18 cellular contexts compared by ENCODE assay signal in the genomic region with DNA sequence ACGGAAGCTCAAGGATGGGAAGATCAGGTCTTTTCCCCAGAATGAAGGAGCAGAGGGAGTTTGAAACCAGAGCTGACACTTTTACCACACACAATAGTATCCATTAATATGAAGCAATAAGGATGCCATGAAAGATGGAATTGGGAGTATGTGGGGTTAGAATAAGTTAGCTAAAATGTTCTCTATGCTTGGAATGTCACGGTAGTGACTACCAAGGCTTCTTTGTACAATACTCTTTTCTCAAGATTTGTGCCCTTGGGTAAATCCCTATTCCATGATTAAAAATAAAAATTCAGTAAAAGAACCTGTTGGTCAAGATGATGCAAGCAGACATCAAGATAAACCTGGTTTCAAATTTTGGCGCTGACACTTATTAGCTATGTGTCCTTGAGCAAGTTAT.
"Had no signal": no experiment of that assay in that cellular context is flagged by ENCODE, and none has a peak within 500 bp of the region (broad histone marks: within the 10 kb centered on the region; RNA-seq: fewer than 3 reads in every experiment).

No MANE protein-coding gene starts in this region.

- H3K4me1 ChIP-seq: heart left ventricle, testis, transverse colon had no signal

- H3K27ac ChIP-seq: foreskin keratinocyte, heart left ventricle, neutrophil, testis had no signal

- ATAC-seq: esophagus mucosa; foreskin keratinocyte; heart left ventricle; left lobe of liver; mucosa of descending colon; naive thymus-derived CD8-positive, alpha-beta T cell; right cardiac atrium; stimulated activated effector memory CD8-positive, alpha-beta T cell treated with anti-CD3 and anti-CD28 coated beads, Interleukin-12 subunit alpha, Interleukin-12 subunit beta, amount 100 ng/mL, for 72 hours had no signal

- DNase-seq: effector memory CD4-positive, alpha-beta T cell; heart left ventricle; hippocampal formation; islet precursor cell; mucosa of descending colon; naive thymus-derived CD8-positive, alpha-beta T cell; right cardiac atrium; stimulated activated CD4-positive, alpha-beta T cell treated with anti-CD3 and anti-CD28 coated beads, Interleukin-4, amount 100 ng/mL, for 1 hour; stimulated activated CD8-positive, alpha-beta memory T cell treated with anti-CD3 and anti-CD28 coated beads, Interleukin-4, amount 100 ng/mL, for 48 hours; testis; transverse colon had no signal

- FAIRE-seq: endometrium had no signal

- H3K27me3 ChIP-seq: foreskin keratinocyte, heart left ventricle, neutrophil, testis, transverse colon had no signal

- H3K36me3 ChIP-seq: heart left ventricle, neutrophil, transverse colon had no signal

- H3K9me3 ChIP-seq: heart left ventricle, mucosa of descending colon, neutrophil, testis, transverse colon had no signal

- H3K4me3 ChIP-seq: heart left ventricle, mucosa of descending colon, smooth muscle cell, testis, transverse colon had no signal
